20 cellular contexts compared by ENCODE assay signal in the genomic region with DNA sequence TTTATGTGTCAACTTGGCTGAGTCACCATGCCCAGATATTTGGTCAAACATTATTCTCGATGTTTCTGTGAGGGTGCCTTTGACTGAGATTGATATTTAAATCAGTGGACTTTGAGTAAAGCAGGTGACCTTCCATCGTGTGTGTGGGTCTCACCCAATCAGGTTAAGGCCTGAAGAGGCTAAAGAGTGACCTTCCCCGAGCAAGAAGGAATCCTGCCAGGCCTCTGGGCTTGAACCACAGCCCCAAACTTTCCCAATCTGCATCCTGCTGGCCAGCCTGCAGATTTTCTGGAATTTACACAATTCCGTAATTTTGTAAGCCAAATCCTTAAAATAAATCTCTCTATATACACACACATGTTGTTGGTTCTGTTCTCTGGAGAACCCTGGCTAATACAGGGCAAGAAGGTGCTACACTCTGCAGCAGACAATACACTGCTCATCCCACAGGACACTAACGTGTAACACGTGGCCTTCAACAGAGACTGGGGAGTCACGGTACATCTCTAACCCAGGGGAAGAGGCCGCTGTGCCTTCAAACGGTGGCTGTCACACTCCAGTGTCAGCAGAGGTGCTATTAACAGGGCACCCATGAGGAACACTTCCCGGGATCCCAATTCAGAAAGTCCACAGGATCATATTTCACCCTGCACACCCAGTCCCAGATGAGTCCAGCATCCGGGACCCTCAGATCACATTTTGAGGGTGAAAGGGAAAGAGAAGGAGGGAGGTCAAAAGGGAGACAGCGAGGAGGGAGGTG.
"Had no signal": no experiment of that assay in that cellular context is flagged by ENCODE, and none has a peak within 500 bp of the region (broad histone marks: within the 10 kb centered on the region; RNA-seq: fewer than 3 reads in every experiment).

No MANE protein-coding gene starts in this region.

- H3K9me3 Mint-ChIP-seq: endodermal cell; nephron; stimulated activated naive CD8-positive, alpha-beta T cell treated with anti-CD3 and anti-CD28 coated beads, Interleukin-15, Interleukin-2, amounts not matched to agents 100 ng/mL and 50 ng/mL, for 24 hours; T-helper 1 cell treated with Interleukin-12 subunit alpha and Interleukin-12 subunit beta and Interleukin-4 antibody, amounts not matched to agents 30 μg/mL and 1 μg/mL, for 36 hours had no signal

- H3K27me3 Mint-ChIP-seq: activated naive CD8-positive, alpha-beta T cell; stimulated activated naive CD8-positive, alpha-beta T cell treated with anti-CD3 and anti-CD28 coated beads, Interleukin-15, Interleukin-2, amounts not matched to agents 100 ng/mL and 50 ng/mL, for 24 hours had no signal

- H3K36me3 Mint-ChIP-seq: activated naive CD8-positive, alpha-beta T cell had no signal

- H3K27ac Mint-ChIP-seq: activated naive CD8-positive, alpha-beta T cell; endodermal cell; stimulated activated naive CD8-positive, alpha-beta T cell treated with anti-CD3 and anti-CD28 coated beads, Interleukin-15, Interleukin-2, amounts not matched to agents 100 ng/mL and 50 ng/mL, for 24 hours had no signal

- ATAC-seq: gastroesophageal sphincter, heart left ventricle, left lung had no signal

- H3K27me3 ChIP-seq: gastroesophageal sphincter, heart left ventricle, left lung, right atrium auricular region, suprapubic skin, upper lobe of left lung had no signal

- H3K4me3 ChIP-seq: dorsolateral prefrontal cortex, gastroesophageal sphincter, heart left ventricle, left lung, prostate gland, right atrium auricular region, skin epidermis, suprapubic skin, upper lobe of left lung had no signal

- H3K27ac ChIP-seq: dorsolateral prefrontal cortex, epithelial cell of prostate, gastroesophageal sphincter, heart left ventricle, left lung, prostate gland, right atrium auricular region, skin epidermis, suprapubic skin, upper lobe of left lung had no signal

- H3K4me3 Mint-ChIP-seq: activated naive CD8-positive, alpha-beta T cell; endodermal cell; nephron; stimulated activated naive CD8-positive, alpha-beta T cell treated with anti-CD3 and anti-CD28 coated beads, Interleukin-15, Interleukin-2, amounts not matched to agents 100 ng/mL and 50 ng/mL, for 24 hours; T-helper 1 cell treated with Interleukin-12 subunit alpha and Interleukin-12 subunit beta and Interleukin-4 antibody, amounts not matched to agents 30 μg/mL and 1 μg/mL, for 36 hours had no signal

- H3K9me3 ChIP-seq: gastroesophageal sphincter, heart left ventricle, left lung, prostate gland, right atrium auricular region, suprapubic skin, upper lobe of left lung had no signal

- DNase-seq: activated CD4-positive, alpha-beta T cell treated with anti-CD3 and anti-CD28 coated beads, Interleukin-2, amount 50 U/mL, for 4 hours; activated T-cell treated with anti-CD3 and anti-CD28 coated beads for 4 hours; endodermal cell; heart left ventricle; kidney; left lung; midbrain; occipital lobe; upper lobe of left lung had no signal

- H3K36me3 ChIP-seq: gastroesophageal sphincter, heart left ventricle, left lung, prostate gland, right atrium auricular region, suprapubic skin, upper lobe of left lung had no signal

- H3K4me1 ChIP-seq: gastroesophageal sphincter, left lung, suprapubic skin, upper lobe of left lung had no signal
